ENCODE assay signal across 14 cellular contexts in the genomic region with DNA sequence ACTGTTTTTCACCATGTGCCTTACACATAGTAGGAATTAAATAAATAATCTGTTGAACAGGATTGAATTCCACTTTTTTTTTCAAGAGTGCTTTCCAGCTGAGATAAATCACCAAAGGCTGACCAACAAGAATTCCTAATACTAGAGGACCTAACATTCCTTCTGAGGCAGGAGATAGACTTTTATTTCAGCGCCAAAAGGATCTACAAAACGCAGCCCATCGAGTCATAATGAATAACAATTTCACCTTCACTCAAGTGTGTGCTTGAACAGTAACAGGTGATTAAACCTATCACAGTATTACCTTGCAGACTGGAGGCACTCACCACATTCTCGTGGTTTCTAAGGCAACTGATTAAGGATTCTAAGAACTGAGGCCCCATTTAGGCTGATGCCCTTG.
DNase-seq lines count a peak whose midpoint lies in the region; ATAC-seq and TF ChIP-seq lines count a peak whose summit lies in the region.
"Had no signal": no experiment of that assay in that cellular context is flagged by ENCODE, and none has a peak within 500 bp of the region (broad histone marks: within the 10 kb centered on the region; RNA-seq: fewer than 3 reads in every experiment).

No MANE protein-coding gene starts in this region.

- H3K27ac Mint-ChIP-seq in activated B cell treated with CpG ODN at 0.5 μM for 24 hours = peak overlapping the region; percentile 53
- H3K27ac Mint-ChIP-seq: activated CD4-positive, alpha-beta T cell treated with anti-CD3 and anti-CD28 coated beads, Interleukin-2, amount 10 ng/mL, durations not matched to agents 7 days and 5 days; T-helper 2 cell treated with Interferon-gamma antibody and Interleukin-4, amounts not matched to agents 5 μg/mL and 100 μg/mL, for 36 hours had no signal

- peaks cover 3% of the 10 kb centered on the region for H3K36me3 Mint-ChIP-seq in activated B cell treated with CpG ODN at 0.5 μM for 24 hours (ENCODE audit: low read depth)

- no peak overlapping the region for H3K4me3 ChIP-seq in left lung
- H3K4me3 ChIP-seq in uterus = no peak overlapping the region
- no peak overlapping the region for H3K4me3 ChIP-seq in A673 (ENCODE audit: low read depth, low read length, poor library complexity, severe bottlenecking)
- H3K4me3 ChIP-seq: BLaER1 treated with 17β-estradiol and CSF1 and Interleukin-3, amounts not matched to agents 10 nM and 100 nM had no signal

- H3K27me3 ChIP-seq in left lung = no peaks in the 10 kb centered on the region
- H3K27me3 ChIP-seq in uterus = no peaks in the 10 kb centered on the region
- no peaks in the 10 kb centered on the region for H3K27me3 ChIP-seq in A673 (replicated peaks; ENCODE audit: insufficient read depth, low read depth, low read length, poor library complexity)
- H3K27me3 ChIP-seq: BLaER1 treated with 17β-estradiol and CSF1 and Interleukin-3, amounts not matched to agents 10 nM and 100 nM had no signal

- ATAC-seq in activated B cell treated with CpG ODN at 0.5 μM for 24 hours (ENCODE audit: low read depth) (no peak), left lung (peak; percentile 85), SK-N-SH treated with all-trans-retinoic acid at 6 μM for 48 hours (no peak)

- no peak overlapping the region for H3K4me3 Mint-ChIP-seq in activated B cell treated with CpG ODN at 0.5 μM for 24 hours
- H3K4me3 Mint-ChIP-seq: activated CD4-positive, alpha-beta T cell treated with anti-CD3 and anti-CD28 coated beads, Interleukin-2, amount 10 ng/mL, durations not matched to agents 7 days and 5 days; stimulated activated naive CD8-positive, alpha-beta T cell treated with anti-CD3 and anti-CD28 coated beads, Interleukin-15, Interleukin-2, amounts not matched to agents 100 ng/mL and 50 ng/mL, for 24 hours; T-helper 2 cell treated with Interferon-gamma antibody and Interleukin-4, amounts not matched to agents 5 μg/mL and 100 μg/mL, for 36 hours had no signal

- H3K27ac ChIP-seq in left lung = no peak overlapping the region
- no peak overlapping the region for H3K27ac ChIP-seq in uterus
- H3K27ac ChIP-seq in A673 (ENCODE audit: low read depth, low read length, poor library complexity, severe bottlenecking) = no peak overlapping the region
- H3K27ac ChIP-seq: BLaER1 treated with 17β-estradiol and CSF1 and Interleukin-3, amounts not matched to agents 10 nM and 100 nM had no signal

- TF ChIP-seq POLR2A in uterus (IDR thresholded peaks at IDR 0.05) = no peak

- no peaks in the 10 kb centered on the region for H3K36me3 ChIP-seq in left lung
- no peaks in the 10 kb centered on the region for H3K36me3 ChIP-seq in uterus
- no peaks in the 10 kb centered on the region for H3K36me3 ChIP-seq in A673 (ENCODE audit: insufficient read depth, low read length, poor library complexity, severe bottlenecking)
- H3K36me3 ChIP-seq: BLaER1 treated with 17β-estradiol and CSF1 and Interleukin-3, amounts not matched to agents 10 nM and 100 nM had no signal

- H3K4me1 ChIP-seq in left lung (no peaks in the 10 kb centered on the region), uterus (peaks cover 0 to 6% of the 10 kb centered on the region in 2 donors), A673 (ENCODE audit: insufficient read depth, low read length, poor library complexity, severe bottlenecking) (peaks cover 18% of the 10 kb centered on the region)

- DNase-seq in DMS79 (lab: John Stamatoyannopoulos, UW) = peak; percentile 16
- peak; percentile 69 for DNase-seq in HS-27A (ENCODE audit: low read depth)
- DNase-seq in activated B cell treated with CpG ODN at 0.5 μM for 24 hours = no peak
- DNase-seq in left lung = no peak
- DNase-seq in uterus = no peak
- DNase-seq in A673 (ENCODE audit: low spot score) = no peak
- DNase-seq: activated CD4-positive, alpha-beta T cell treated with anti-CD3 and anti-CD28 coated beads, Interleukin-2, amount 10 ng/mL, durations not matched to agents 7 days and 5 days; anterior cingulate cortex; cortex of kidney; SHP77 treated with DMSO at 0.1 percent for 48 hours had no signal

- CTCF ChIA-PET in activated B cell treated with CpG ODN at 0.5 μM for 24 hours (lab: Charles Lee) (interaction anchor here (0.7 to 1.0 kb wide), 2 partner anchors 224 to 389 kb away, joined by 3 read pairs; no protein-coding TSS in a partner anchor), A673 (lab: Charles Lee) (no interaction called here)

- H3K9me3 Mint-ChIP-seq in activated B cell treated with CpG ODN at 0.5 μM for 24 hours = peaks cover 2% of the 10 kb centered on the region
- H3K9me3 Mint-ChIP-seq: activated CD4-positive, alpha-beta T cell treated with anti-CD3 and anti-CD28 coated beads, Interleukin-2, amount 10 ng/mL, durations not matched to agents 7 days and 5 days; stimulated activated naive CD8-positive, alpha-beta T cell treated with anti-CD3 and anti-CD28 coated beads, Interleukin-15, Interleukin-2, amounts not matched to agents 100 ng/mL and 50 ng/mL, for 24 hours; T-helper 2 cell treated with Interferon-gamma antibody and Interleukin-4, amounts not matched to agents 5 μg/mL and 100 μg/mL, for 36 hours had no signal

- H3K27me3 Mint-ChIP-seq in activated B cell treated with CpG ODN at 0.5 μM for 24 hours = no peaks in the 10 kb centered on the region
- H3K27me3 Mint-ChIP-seq: activated CD4-positive, alpha-beta T cell treated with anti-CD3 and anti-CD28 coated beads, Interleukin-2, amount 10 ng/mL, durations not matched to agents 7 days and 5 days; stimulated activated naive CD8-positive, alpha-beta T cell treated with anti-CD3 and anti-CD28 coated beads, Interleukin-15, Interleukin-2, amounts not matched to agents 100 ng/mL and 50 ng/mL, for 24 hours had no signal

- TF ChIP-seq CTCF in activated B cell treated with CpG ODN at 0.5 μM for 24 hours (IDR thresholded peaks at IDR 0.05) (no peak), left lung (IDR thresholded peaks at IDR 0.05) (no peak), uterus (IDR thresholded peaks at IDR 0.05) (no peak), A673 (conservative IDR thresholded peaks at IDR 0.05; ENCODE audit: low read depth, low read length) (no peak)

- BruUV-seq in A673 (replicated peaks; lab: Mats Ljungman, UMichigan) = no TSS peak

- intact Hi-C loops in activated B cell treated with CpG ODN at 0.5 μM for 24 hours (cut with micrococcal nuclease) (no loop called here), left lung (cut with DNase I) (no loop called here), uterus (cut with DNase I; ENCODE audit: low total_unique reads) (no loop called here), A673 (cut with micrococcal nuclease; ENCODE audit: unreplicated experiment) (no loop called here)

- H3K9me3 ChIP-seq in left lung (no peaks in the 10 kb centered on the region), uterus (no peaks in the 10 kb centered on the region), A673 (ENCODE audit: low read depth, low read length, poor library complexity, severe bottlenecking) (no peaks in the 10 kb centered on the region)
- H3K9me3 ChIP-seq: BLaER1 treated with 17β-estradiol and CSF1 and Interleukin-3, amounts not matched to agents 10 nM and 100 nM had no signal

- H3K4me1 Mint-ChIP-seq in activated B cell treated with CpG ODN at 0.5 μM for 24 hours = peaks cover 75% of the 10 kb centered on the region

- POLR2A ChIA-PET in activated B cell treated with CpG ODN at 0.5 μM for 24 hours (lab: Charles Lee) (interaction anchor here (1.4 to 1.6 kb wide), 4 partner anchors 11 to 224 kb away, joined by 3 to 8 read pairs (median 4); a partner anchor contains a TSS), A673 (lab: Charles Lee; ENCODE audit: low non-redundant PET) (no interaction called here)

TF ChIP-seq in SK-N-SH treated with all-trans-retinoic acid at 6 μM for 48 hours, 23 proteins besides CTCF, POLR2A, EP300 and RAD21:
- TF ChIP-seq GLIS3 (CRISPR knock-in tag; IDR thresholded peaks at IDR 0.05) = no peak
- TF ChIP-seq, protein P1, sequence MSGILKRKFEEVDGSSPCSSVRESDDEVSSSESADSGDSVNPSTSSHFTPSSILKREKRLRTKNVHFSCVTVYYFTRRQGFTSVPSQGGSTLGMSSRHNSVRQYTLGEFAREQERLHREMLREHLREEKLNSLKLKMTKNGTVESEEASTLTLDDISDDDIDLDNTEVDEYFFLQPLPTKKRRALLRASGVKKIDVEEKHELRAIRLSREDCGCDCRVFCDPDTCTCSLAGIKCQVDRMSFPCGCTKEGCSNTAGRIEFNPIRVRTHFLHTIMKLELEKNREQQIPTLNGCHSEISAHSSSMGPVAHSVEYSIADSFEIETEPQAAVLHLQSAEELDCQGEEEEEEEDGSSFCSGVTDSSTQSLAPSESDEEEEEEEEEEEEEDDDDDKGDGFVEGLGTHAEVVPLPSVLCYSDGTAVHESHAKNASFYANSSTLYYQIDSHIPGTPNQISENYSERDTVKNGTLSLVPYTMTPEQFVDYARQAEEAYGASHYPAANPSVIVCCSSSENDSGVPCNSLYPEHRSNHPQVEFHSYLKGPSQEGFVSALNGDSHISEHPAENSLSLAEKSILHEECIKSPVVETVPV (CRISPR knock-in tag; IDR thresholded peaks at IDR 0.05) = no peak
- TF ChIP-seq ZNF8 (CRISPR knock-in tag; IDR thresholded peaks at IDR 0.05) = no peak
- no peak for TF ChIP-seq ISL1 (CRISPR knock-in tag; IDR thresholded peaks at IDR 0.05)
- TF ChIP-seq, protein P2, sequence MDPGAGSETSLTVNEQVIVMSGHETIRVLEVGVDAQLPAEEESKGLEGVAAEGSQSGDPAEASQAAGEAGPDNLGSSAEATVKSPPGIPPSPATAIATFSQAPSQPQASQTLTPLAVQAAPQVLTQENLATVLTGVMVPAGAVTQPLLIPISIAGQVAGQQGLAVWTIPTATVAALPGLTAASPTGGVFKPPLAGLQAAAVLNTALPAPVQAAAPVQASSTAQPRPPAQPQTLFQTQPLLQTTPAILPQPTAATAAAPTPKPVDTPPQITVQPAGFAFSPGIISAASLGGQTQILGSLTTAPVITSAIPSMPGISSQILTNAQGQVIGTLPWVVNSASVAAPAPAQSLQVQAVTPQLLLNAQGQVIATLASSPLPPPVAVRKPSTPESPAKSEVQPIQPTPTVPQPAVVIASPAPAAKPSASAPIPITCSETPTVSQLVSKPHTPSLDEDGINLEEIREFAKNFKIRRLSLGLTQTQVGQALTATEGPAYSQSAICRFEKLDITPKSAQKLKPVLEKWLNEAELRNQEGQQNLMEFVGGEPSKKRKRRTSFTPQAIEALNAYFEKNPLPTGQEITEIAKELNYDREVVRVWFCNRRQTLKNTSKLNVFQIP (CRISPR knock-in tag; IDR thresholded peaks at IDR 0.05; ENCODE audit: borderline replicate concordance, low read depth) = no peak
- no peak for TF ChIP-seq TOX (CRISPR knock-in tag; IDR thresholded peaks at IDR 0.05; ENCODE audit: borderline replicate concordance)

Comparison
In these comparisons a context has a peak if more than half of its experiments do, and no peak if none do; other contexts are left out.
1. DNase-seq: peak in DMS79 (single experiment) and HS-27A (single experiment); none in activated B cell treated with CpG ODN at 0.5 μM for 24 hours (single experiment), left lung (0 of 2), uterus (0 of 2) and A673 (single experiment).